ENCODE assay signal across 8 cellular contexts in the genomic region with DNA sequence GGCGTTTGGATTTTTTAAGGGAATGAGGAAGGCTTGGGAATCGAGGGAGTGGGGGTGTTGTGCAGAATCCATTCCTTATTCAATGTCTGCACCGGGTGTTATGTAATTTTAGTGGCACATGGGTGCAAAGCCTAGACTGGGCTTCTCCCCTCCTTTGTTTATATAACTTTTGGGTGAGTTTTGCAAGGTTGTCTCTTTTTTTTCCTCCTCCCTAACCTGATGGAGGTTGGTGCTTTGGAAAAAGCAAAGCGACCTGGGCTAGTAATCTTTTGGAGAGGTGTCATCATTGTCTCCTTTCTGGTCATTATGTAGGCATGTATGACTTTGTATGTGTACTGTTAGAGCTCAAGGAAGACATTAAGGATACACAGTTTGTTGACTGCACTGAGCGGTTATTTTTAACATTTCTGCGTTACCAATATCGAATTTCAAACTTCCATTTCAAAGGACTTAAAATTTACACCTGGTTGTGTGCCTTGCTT. TPM values are rescaled to one million over a fixed set of nuclear protein-coding genes. Genes with fewer than 3 reads are reported as not detected.
DNase-seq lines count a peak whose midpoint lies in the region; ATAC-seq, FAIRE-seq and TF ChIP-seq lines count a peak whose summit lies in the region.

No MANE protein-coding gene starts in this region.

- H3K27ac ChIP-seq in breast epithelium: peak overlapping the region; percentile 99 to 100

- H4K20me1 ChIP-seq in Loucy (ENCODE audit: insufficient read depth, low read length, poor library complexity, severe bottlenecking): peaks cover 53% of the 10 kb centered on the region

- peaks cover 64% of the 10 kb centered on the region for H3K79me2 ChIP-seq in Loucy (ENCODE audit: insufficient read depth, low read length)

- FAIRE-seq in urothelium cell line (lab: Jason Lieb, UNC): no peak

- H3K27me3 ChIP-seq in BJ (ENCODE audit: control insufficient read depth, insufficient read depth, low read length) (no peaks in the 10 kb centered on the region), Loucy (ENCODE audit: insufficient read depth, low read length, poor library complexity, severe bottlenecking) (no peaks in the 10 kb centered on the region), breast epithelium (no peaks in the 10 kb centered on the region), mononuclear cell (ENCODE audit: insufficient read depth, low read length) (no peaks in the 10 kb centered on the region)

- H3K4me1 ChIP-seq in Loucy (ENCODE audit: insufficient read depth, low read length, poor library complexity, severe bottlenecking): peaks cover 60% of the 10 kb centered on the region
- H3K4me1 ChIP-seq in breast epithelium: peaks cover 0 to 13% of the 10 kb centered on the region in 2 donors
- peaks cover 48% of the 10 kb centered on the region for H3K4me1 ChIP-seq in mononuclear cell (ENCODE audit: insufficient read depth, low read length)

- H2AFZ ChIP-seq in Loucy (ENCODE audit: low read length): no peak overlapping the region; the same call in 1 of the 2 replicates

- no peak for TF ChIP-seq POLR2A in breast epithelium (IDR thresholded peaks at IDR 0.05)

- TF ChIP-seq CTCF in BJ (IDR thresholded peaks at IDR 0.05; ENCODE audit: insufficient read depth, low read depth, low read length) (no peak), Loucy (conservative IDR thresholded peaks at IDR 0.05; ENCODE audit: low read length) (no peak), breast epithelium (IDR thresholded peaks at IDR 0.05) (no peak)

- intact Hi-C loops in breast epithelium (cut with DNase I; ENCODE audit: low total_unique reads): no loop called here

- H3F3A ChIP-seq in Loucy (ENCODE audit: low read depth): peaks cover 14% of the 10 kb centered on the region

- H3K9me3 ChIP-seq in Loucy (ENCODE audit: insufficient read depth, low read depth, low read length) (no peaks in the 10 kb centered on the region), breast epithelium (no peaks in the 10 kb centered on the region), mononuclear cell (ENCODE audit: low read depth, low read length) (no peaks in the 10 kb centered on the region)

- H3K4me2 ChIP-seq in Loucy (ENCODE audit: low read depth, low read length, poor library complexity, severe bottlenecking): peak overlapping the region; percentile 94

- H3K4me3 ChIP-seq in BJ (ENCODE audit: low read depth, low read length) (peak overlapping the region; percentile 91), Loucy (ENCODE audit: low read length, poor library complexity, severe bottlenecking) (peak overlapping the region; percentile 96), breast epithelium (peak overlapping the region; percentile 76 to 93 (median 86)), mononuclear cell (ENCODE audit: low read length) (peak overlapping the region; percentile 96)

- no peak for ATAC-seq in HG02970 (IDR thresholded peaks at IDR 0.05; ENCODE audit: low FRiP score, unreplicated experiment)

- POLR2A ChIA-PET in BJ (lab: Charles Lee): no interaction called here

- DNase-seq in BJ (ENCODE audit: low read depth) (no peak), breast epithelium (ENCODE audit: low spot score in 2 of 2) (no peak), urothelium cell line (ENCODE audit: low spot score) (no peak), hepatic stellate cell (ENCODE audit: low spot score) (no peak)
- no peak for DNase-seq in activated CD4-positive, alpha-beta T cell treated with anti-CD3 and anti-CD28 coated beads, Interleukin-2, amount 50 U/mL, for 4 hours

- H3K9ac ChIP-seq in Loucy (ENCODE audit: low read depth, low read length, poor library complexity, severe bottlenecking): peak overlapping the region; percentile 82

- H3K36me3 ChIP-seq in BJ (ENCODE audit: control insufficient read depth, insufficient read depth, low read length) (no peaks in the 10 kb centered on the region; the same call in 1 of the 2 replicates), Loucy (ENCODE audit: insufficient read depth, low read length) (no peaks in the 10 kb centered on the region), breast epithelium (no peaks in the 10 kb centered on the region)

- H3K9me2 ChIP-seq in Loucy (replicated peaks; ENCODE audit: low read depth, low read length): no peaks in the 10 kb centered on the region

- CTCF ChIA-PET in BJ (lab: Yijun Ruan, JAX): interaction anchor here (0.8 kb wide), 1 partner anchor 31 kb away, joined by 3 read pairs; no protein-coding TSS in a partner anchor

RNA-seq across cellular contexts. Expression of a gene that starts 3.1 kb away (rescaled TPM):
- polyA plus RNA-seq in BJ (2011; rRNA removed): 58.4 and 67.4 TPM in 2 replicates
- 162 and 201 TPM in 2 replicates for polyA minus RNA-seq in BJ (2011; rRNA and poly(A)+ RNA removed)
- total RNA-seq in breast epithelium: 100 to 1,000 TPM; 140 to 191 (median 142) TPM
- total RNA-seq in mononuclear cell: 147 TPM
